In the genomic region with DNA sequence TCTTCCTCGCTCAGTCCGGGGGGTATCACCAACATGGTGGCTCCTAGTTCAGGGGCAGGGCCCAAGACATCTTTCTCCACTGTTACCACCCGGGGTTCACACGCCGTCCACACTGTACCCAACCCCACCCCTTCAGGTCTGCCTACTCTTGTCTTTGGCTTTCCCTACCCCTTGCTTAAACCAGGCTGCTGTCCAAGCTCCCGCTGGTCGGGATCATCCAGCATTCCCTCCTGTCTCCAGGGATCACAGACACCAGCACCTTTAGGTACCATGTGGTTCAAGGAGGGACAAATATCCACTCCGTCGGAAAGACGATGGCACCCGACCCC, we compare ENCODE assay signal across 5 cellular contexts. TPM values are rescaled to one million over a fixed set of nuclear protein-coding genes. Genes with fewer than 3 reads are reported as not detected.
DNase-seq lines count a peak whose midpoint lies in the region; ATAC-seq and TF ChIP-seq lines count a peak whose summit lies in the region.

No MANE protein-coding gene starts in this region.

- peaks cover 47% of the 10 kb centered on the region for H3K4me1 Mint-ChIP-seq in central memory CD8-positive, alpha-beta T cell
- peaks cover 23% of the 10 kb centered on the region for H3K4me1 Mint-ChIP-seq in osteocyte (ENCODE audit: unreplicated experiment)

- no peaks in the 10 kb centered on the region for H3K27me3 Mint-ChIP-seq in central memory CD8-positive, alpha-beta T cell
- no peaks in the 10 kb centered on the region for H3K27me3 Mint-ChIP-seq in osteocyte (ENCODE audit: unreplicated experiment)

- DNase-seq in central memory CD8-positive, alpha-beta T cell (ENCODE audit: low spot score in 2 of 2), result no peak
- DNase-seq in osteocyte (ENCODE audit: extremely low spot score, unreplicated experiment) (no peak), NOMO-1 treated with dmso at 0.1 percent for 144 hours (lab: John Stamatoyannopoulos, UW; ENCODE audit: unreplicated experiment) (no peak), occipital lobe (lab: John Stamatoyannopoulos, UW) (no peak)

- ATAC-seq in HG03280 (IDR thresholded peaks at IDR 0.05; ENCODE audit: unreplicated experiment), result peak; percentile 4
- ATAC-seq in central memory CD8-positive, alpha-beta T cell (replicated peaks; ENCODE audit: extremely low read depth, poor library complexity, severe bottlenecking), result no peak

- TF ChIP-seq CTCF in osteocyte (IDR thresholded peaks at IDR 0.05), result no peak

- H3K4me3 Mint-ChIP-seq in central memory CD8-positive, alpha-beta T cell, result peak overlapping the region; percentile 90
- peak overlapping the region; percentile 96 for H3K4me3 Mint-ChIP-seq in osteocyte (ENCODE audit: unreplicated experiment)

- H3K9me3 Mint-ChIP-seq in central memory CD8-positive, alpha-beta T cell, result no peaks in the 10 kb centered on the region
- no peaks in the 10 kb centered on the region for H3K9me3 Mint-ChIP-seq in osteocyte (ENCODE audit: unreplicated experiment)

- H3K36me3 Mint-ChIP-seq in central memory CD8-positive, alpha-beta T cell (ENCODE audit: insufficient read depth), result peaks cover 55% of the 10 kb centered on the region
- H3K36me3 Mint-ChIP-seq in osteocyte (ENCODE audit: unreplicated experiment), result peaks cover 51% of the 10 kb centered on the region

- H3K27ac Mint-ChIP-seq in central memory CD8-positive, alpha-beta T cell (ENCODE audit: low read depth), result peak overlapping the region; percentile 98
- H3K27ac Mint-ChIP-seq in osteocyte (ENCODE audit: unreplicated experiment), result peak overlapping the region; percentile 92

RNA-seq across cellular contexts. Expression of a gene that starts 0.4 kb away (rescaled TPM):
- total RNA-seq in osteocyte (59.3 and 66.8 TPM in 2 replicates), occipital lobe (37.4 TPM)

RNA-seq across cellular contexts. Expression of a gene that starts 0.6 kb away (rescaled TPM):
- total RNA-seq in osteocyte, result 69.3 and 84.3 TPM in 2 replicates
- total RNA-seq in occipital lobe, result 27.6 TPM

RNA-seq across cellular contexts. Expression of a gene that starts 12.5 kb away (rescaled TPM):
- total RNA-seq in osteocyte (4.2 and 6.9 TPM in 2 replicates), occipital lobe (0.62 TPM)

RNA-seq across cellular contexts. Expression of a gene that starts 13.6 kb away (rescaled TPM):
- total RNA-seq in osteocyte (28.6 and 30.8 TPM in 2 replicates), occipital lobe (6.9 TPM)

RNA-seq across cellular contexts. Expression of a gene that starts 23.5 kb away (rescaled TPM):
- total RNA-seq in osteocyte (13.5 and 15.2 TPM in 2 replicates), occipital lobe (8.6 TPM)
